8 cellular contexts compared by ENCODE assay signal in the genomic region with DNA sequence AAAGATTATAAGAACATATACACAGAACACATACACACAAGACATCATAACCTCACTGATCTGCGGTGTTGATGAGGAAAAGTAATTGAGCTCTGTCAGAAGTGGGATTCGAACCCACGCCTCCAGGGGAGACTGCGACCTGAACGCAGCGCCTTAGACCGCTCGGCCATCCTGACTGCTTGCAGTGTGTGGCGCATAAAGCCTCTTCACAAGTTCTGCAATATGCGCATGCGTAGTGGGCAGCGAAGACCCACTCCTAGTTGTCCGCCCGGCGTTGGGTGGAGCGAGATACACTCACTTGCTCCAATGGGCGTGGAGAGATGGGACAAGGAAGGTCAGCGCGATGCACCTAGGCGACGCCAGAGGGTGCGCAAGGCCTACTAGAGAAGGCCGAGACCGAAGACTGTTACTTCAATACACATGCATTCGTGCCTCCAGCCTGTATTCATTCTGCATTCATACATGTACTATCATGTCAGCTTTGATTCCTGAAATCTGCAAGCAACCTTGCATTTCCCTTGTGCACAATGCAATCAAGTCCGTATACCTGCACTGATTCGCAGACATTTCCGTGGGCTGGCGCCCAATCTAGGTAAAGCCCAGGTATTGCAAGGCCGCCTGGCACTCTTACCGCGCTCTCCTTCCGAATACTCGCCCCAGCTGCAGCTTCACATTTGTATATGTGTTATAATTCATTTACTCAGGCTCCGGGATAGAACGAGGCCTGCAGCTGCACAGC. TPM values are rescaled to one million over a fixed set of nuclear protein-coding genes. Genes with fewer than 3 reads are reported as not detected.
A peak's percentile ranks its signal among the peaks of the same experiment; 100 is the strongest.
DNase-seq lines count a peak whose midpoint lies in the region; ATAC-seq and TF ChIP-seq lines count a peak whose summit lies in the region.

No MANE protein-coding gene starts in this region.

- H3K36me3 ChIP-seq in HUES6 (ENCODE audit: control insufficient read depth, insufficient read depth, low read length) (no peaks in the 10 kb centered on the region), NT2/D1 (ENCODE audit: insufficient read depth, insufficient read length, low read length) (no peaks in the 10 kb centered on the region)

- H3K9ac ChIP-seq in HUES6 (ENCODE audit: low read length) = peak overlapping the region; percentile 13
- H3K9ac ChIP-seq in NT2/D1 (ENCODE audit: insufficient read length, low read depth) = peak overlapping the region; percentile 62

- no peak overlapping the region for H3K4me3 Mint-ChIP-seq in endothelial cell (ENCODE audit: unreplicated experiment)

- no peaks in the 10 kb centered on the region for H3K36me3 Mint-ChIP-seq in endothelial cell (ENCODE audit: low read depth, unreplicated experiment)

- H3K27me3 ChIP-seq in HUES6 (ENCODE audit: control insufficient read depth, insufficient read depth, low read length) (no peaks in the 10 kb centered on the region), NT2/D1 (ENCODE audit: insufficient read depth, insufficient read length) (no peaks in the 10 kb centered on the region)

- H3K4me3 ChIP-seq in HUES6 (ENCODE audit: low read depth, low read length) (peak overlapping the region; percentile 66), NT2/D1 (ENCODE audit: insufficient read length, low read depth) (peak overlapping the region; percentile 15)

- H3K4me1 ChIP-seq in HUES6 (ENCODE audit: control insufficient read depth, insufficient read depth, low read length) (peaks cover 5% of the 10 kb centered on the region; the same call in 1 of the 2 replicates), NT2/D1 (ENCODE audit: insufficient read depth, insufficient read length) (peaks cover 9% of the 10 kb centered on the region)

- no peaks in the 10 kb centered on the region for H3K4me1 Mint-ChIP-seq in endothelial cell (ENCODE audit: unreplicated experiment)

- TF ChIP-seq CTCF in endothelial cell (IDR thresholded peaks at IDR 0.05; ENCODE audit: unreplicated experiment) = peak; percentile 51

- no peak overlapping the region for H3K27ac Mint-ChIP-seq in endothelial cell (ENCODE audit: unreplicated experiment)

- peak; percentile 94 for DNase-seq in D341Med (ENCODE audit: low spot score)
- DNase-seq in NT2/D1 (ENCODE audit: low read depth, low spot score) = peak; percentile 97
- peak; percentile 98 for DNase-seq in activated CD8-positive, alpha-beta memory T cell treated with anti-CD3 and anti-CD28 coated beads, Interleukin-2, amount 50 U/mL, for 24 hours (ENCODE audit: extremely low read depth)
- DNase-seq in endothelial cell (ENCODE audit: low spot score) = peak; percentile 99
- peak; percentile 99 for DNase-seq in mesenteric fat pad (ENCODE audit: low spot score)
- DNase-seq in stimulated activated CD8-positive, alpha-beta memory T cell treated with anti-CD3 and anti-CD28 coated beads, Interleukin-12 subunit alpha, Interleukin-12 subunit beta, amount 100 ng/mL, for 4 hours (ENCODE audit: low read depth) = peak; percentile 97

- H3K9me3 Mint-ChIP-seq in endothelial cell (ENCODE audit: unreplicated experiment) = no peaks in the 10 kb centered on the region

- peak; percentile 86 for ATAC-seq in GM21515 (IDR thresholded peaks at IDR 0.05; ENCODE audit: unreplicated experiment)

- H3K9me3 ChIP-seq in HUES6 (ENCODE audit: control insufficient read depth, insufficient read depth, low read depth, low read length) = 0 out of 2 replicates have a peak, but pooled peaks cover 3% of the 10 kb centered on the region
- H3K9me3 ChIP-seq in NT2/D1 (ENCODE audit: insufficient read depth, low read length) = no peaks in the 10 kb centered on the region

- peaks cover 9% of the 10 kb centered on the region for H3K27me3 Mint-ChIP-seq in endothelial cell (ENCODE audit: unreplicated experiment)

- H3K27ac ChIP-seq in HUES6 (ENCODE audit: low read depth, low read length) = no peak overlapping the region

RNA-seq across cellular contexts. Expression of a gene that starts 16.1 kb away (rescaled TPM):
- total RNA-seq in endothelial cell (ENCODE audit: unreplicated experiment) (3.3 TPM), mesenteric fat pad (1.8 TPM)

RNA-seq across cellular contexts. Expression of a gene that starts 55.5 kb away (rescaled TPM):
- total RNA-seq in endothelial cell (ENCODE audit: unreplicated experiment) (46.7 TPM), mesenteric fat pad (52.0 TPM)

RNA-seq across cellular contexts. Expression of a gene that starts 58.0 kb away (rescaled TPM):
- not detected for total RNA-seq in endothelial cell (ENCODE audit: unreplicated experiment)
- not detected for total RNA-seq in mesenteric fat pad
